In the genomic region with DNA sequence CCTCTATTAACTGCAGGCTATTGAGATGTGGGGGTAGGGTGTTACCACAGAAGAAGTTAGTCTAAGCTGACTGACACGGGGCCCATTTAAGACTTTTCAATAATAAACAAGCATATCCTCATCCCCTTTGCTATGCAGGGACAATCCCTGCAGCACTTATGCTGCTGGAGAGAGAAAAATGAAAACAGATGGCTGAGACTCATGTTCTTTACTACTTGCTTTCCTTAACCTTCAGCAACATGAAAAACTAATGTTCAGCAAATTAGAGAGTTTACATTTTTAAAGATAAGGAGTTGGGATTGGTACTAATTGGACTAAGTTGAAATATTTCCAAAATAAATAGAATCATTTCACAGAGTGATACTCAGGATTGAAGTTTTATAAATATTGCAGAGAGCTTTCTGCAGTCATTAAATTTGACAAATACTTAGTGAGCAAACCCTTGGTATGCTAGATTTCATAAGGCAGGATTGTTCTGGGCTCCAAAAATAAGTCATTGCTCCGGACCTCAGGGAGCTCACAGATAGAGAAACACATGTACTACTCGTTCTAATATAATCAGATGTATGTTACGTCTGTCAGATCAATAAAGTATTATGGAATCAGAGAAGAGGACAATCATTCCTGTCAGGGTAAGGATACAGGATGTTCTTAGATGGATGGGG, we compare ENCODE assay signal across 17 cellular contexts.
DNase-seq lines count a peak whose midpoint lies in the region; TF ChIP-seq lines count a peak whose summit lies in the region.
"Had no signal": no experiment of that assay in that cellular context is flagged by ENCODE, and none has a peak within 500 bp of the region (broad histone marks: within the 10 kb centered on the region; RNA-seq: fewer than 3 reads in every experiment).

No MANE protein-coding gene starts in this region.

- H3K27me3 ChIP-seq in AG04450 (ENCODE audit: control insufficient read depth, insufficient read depth, low read length), result no peaks in the 10 kb centered on the region
- H3K27me3 ChIP-seq: body of pancreas, neutrophil had no signal

- H3K9me3 ChIP-seq in AG04450 (ENCODE audit: control insufficient read depth, insufficient read depth, low read length), result no peaks in the 10 kb centered on the region
- H3K9me3 ChIP-seq: body of pancreas, mucosa of descending colon, neutrophil had no signal

- CTCF ChIA-PET in AG04450 (lab: Charles Lee), result no interaction called here

- H3K4me3 ChIP-seq in AG04450 (ENCODE audit: low read depth, low read length), result no peak overlapping the region
- H3K4me3 ChIP-seq: body of pancreas, coronary artery, mucosa of descending colon had no signal

- POLR2A ChIA-PET in AG04450 (lab: Yijun Ruan, JAX), result no interaction called here

- H3K27ac ChIP-seq in AG04450 (ENCODE audit: low read depth, low read length), result no peak overlapping the region
- H3K27ac ChIP-seq: body of pancreas, coronary artery, HL-60, neutrophil had no signal

- DNase-seq in AG04450 (ENCODE audit: low read depth, low spot score) (peak; percentile 29), GM04503 (ENCODE audit: low read depth) (peak; percentile 31), astrocyte of the hippocampus (ENCODE audit: low read depth, low spot score) (peak; percentile 7), hepatic stellate cell (ENCODE audit: low spot score) (peak; percentile 4), NCI-H1436 treated with DMSO at 0.1 percent for 48 hours (lab: John Stamatoyannopoulos, UW) (no peak), NOMO-1 treated with dmso at 0.1 percent for 144 hours (lab: John Stamatoyannopoulos, UW; ENCODE audit: unreplicated experiment) (no peak), RPMI8226 (no peak)
- no peak for DNase-seq in activated CD8-positive, alpha-beta memory T cell treated with anti-CD3 and anti-CD28 coated beads, Interleukin-2, amount 50 U/mL, for 48 hours
- DNase-seq: activated B cell treated with CpG ODN at 0.5 μM for 24 hours; activated CD8-positive, alpha-beta T cell treated with anti-CD3 and anti-CD28 coated beads for 36 hours; body of pancreas; mucosa of descending colon; NCI-H1436; NCI-H774 had no signal

- TF ChIP-seq CTCF in AG04450 (IDR thresholded peaks at IDR 0.05; ENCODE audit: low read depth, low read length), result no peak

Comparison
In these comparisons a context has a peak if more than half of its experiments do, and no peak if none do; other contexts are left out.
1. DNase-seq: peak in AG04450 (single experiment), GM04503 (single experiment), astrocyte of the hippocampus (single experiment) and hepatic stellate cell (single experiment); none in activated CD8-positive, alpha-beta memory T cell treated with anti-CD3 and anti-CD28 coated beads, Interleukin-2, amount 50 U/mL, for 48 hours (single experiment), NCI-H1436 treated with DMSO at 0.1 percent for 48 hours (single experiment), NOMO-1 treated with dmso at 0.1 percent for 144 hours (single experiment) and RPMI8226 (single experiment).